ENCODE assay signal across 9 cellular contexts in genomic region chr15:40367038-40367672, GRCh38. TPM values are rescaled to one million over a fixed set of nuclear protein-coding genes. Genes with fewer than 3 reads are reported as not detected.
DNase-seq lines count a peak whose midpoint lies in the region; ATAC-seq and TF ChIP-seq lines count a peak whose summit lies in the region.
"Had no signal": no experiment of that assay in that cellular context is flagged by ENCODE, and none has a peak within 500 bp of the region (broad histone marks: within the 10 kb centered on the region; RNA-seq: fewer than 3 reads in every experiment).

No MANE protein-coding gene starts in this region.

- H2AFZ ChIP-seq in smooth muscle cell (ENCODE audit: low read depth): no peak overlapping the region

- H3K79me2 ChIP-seq in smooth muscle cell (ENCODE audit: low read depth): no peaks in the 10 kb centered on the region

- no peaks in the 10 kb centered on the region for H3K27me3 Mint-ChIP-seq in activated T-cell treated with anti-CD3 and anti-CD28 coated beads, Interleukin-2, amount 50 U/mL, for 4 hours (ENCODE audit: low read depth)

- no peaks in the 10 kb centered on the region for H4K20me1 ChIP-seq in smooth muscle cell (ENCODE audit: low read depth)

- no peaks in the 10 kb centered on the region for H3K9me3 Mint-ChIP-seq in activated T-cell treated with anti-CD3 and anti-CD28 coated beads, Interleukin-2, amount 50 U/mL, for 4 hours

- 60 to 75% methylated on average over 1 to 15 of the region's 15 CpGs for WGBS in transverse colon (ENCODE audit: low coverage in 1 of 2), 2 donors
- WGBS in smooth muscle cell (ENCODE audit: low lambda C conversion rate): 92% methylated on average over 15 of the region's 15 CpGs

- H3K4me1 ChIP-seq in transverse colon (peaks cover 10 to 17% (median 16%) of the 10 kb centered on the region in 4 donors), smooth muscle cell (ENCODE audit: low read depth) (no peaks in the 10 kb centered on the region)

- no peaks in the 10 kb centered on the region for H3F3A ChIP-seq in smooth muscle cell (ENCODE audit: low read depth)

- TF ChIP-seq EP300 in transverse colon (IDR thresholded peaks at IDR 0.05; ENCODE audit: low read depth): no peak

- no peaks in the 10 kb centered on the region for H3K27me3 ChIP-seq in transverse colon
- no peaks in the 10 kb centered on the region for H3K27me3 ChIP-seq in smooth muscle cell (ENCODE audit: low read depth)
- H3K27me3 ChIP-seq: BE2C had no signal

- no peak overlapping the region for H3K9ac ChIP-seq in smooth muscle cell (ENCODE audit: low read depth)

- H3K36me3 Mint-ChIP-seq in activated T-cell treated with anti-CD3 and anti-CD28 coated beads, Interleukin-2, amount 50 U/mL, for 4 hours (ENCODE audit: insufficient read depth): peaks cover 3% of the 10 kb centered on the region

- ATAC-seq in activated T-cell treated with anti-CD3 and anti-CD28 coated beads, Interleukin-2, amount 50 U/mL, for 4 hours: peak; percentile 1 to 2
- ATAC-seq in HG02884 (IDR thresholded peaks at IDR 0.05; ENCODE audit: unreplicated experiment): no peak

- TF ChIP-seq CTCF in transverse colon (IDR thresholded peaks at IDR 0.05) (no peak), smooth muscle cell (IDR thresholded peaks at IDR 0.05; ENCODE audit: borderline replicate concordance, insufficient read depth, poor library complexity, severe bottlenecking) (no peak)

- H3K4me3 ChIP-seq in transverse colon (peak overlapping the region in 2 of 4 donors; percentile 22 to 36), smooth muscle cell (no peak overlapping the region)

- H3K4me2 ChIP-seq in smooth muscle cell: no peak overlapping the region

- H3K27ac ChIP-seq in transverse colon: peak overlapping the region; percentile 67 to 77 (median 72)
- H3K27ac ChIP-seq in smooth muscle cell (ENCODE audit: low read depth): no peak overlapping the region

- peak overlapping the region; percentile 79 for H3K4me3 Mint-ChIP-seq in activated T-cell treated with anti-CD3 and anti-CD28 coated beads, Interleukin-2, amount 50 U/mL, for 4 hours

- DNase-seq in activated T-cell treated with anti-CD3 and anti-CD28 coated beads, Interleukin-2, amount 50 U/mL, for 4 hours: no peak
- no peak for DNase-seq in activated T-cell treated with anti-CD3 and anti-CD28 coated beads, Interleukin-2, amount 50 U/mL, for 48 hours
- DNase-seq in cerebellar cortex (ENCODE audit: low spot score) (peak; percentile 90), mucosa of gallbladder (ENCODE audit: low spot score) (peak; percentile 84), transverse colon (peak; percentile 43), GM19238 (ENCODE audit: insufficient read length, low spot score) (no peak), smooth muscle cell (lab: John Stamatoyannopoulos, UW; ENCODE audit: unreplicated experiment) (no peak)

- intact Hi-C loops in transverse colon (cut with DNase I; ENCODE audit: low total_unique reads): no loop called here

- no peak for TF ChIP-seq POLR2A in transverse colon (IDR thresholded peaks at IDR 0.05)

- peaks cover 18% of the 10 kb centered on the region for H3K4me1 Mint-ChIP-seq in activated T-cell treated with anti-CD3 and anti-CD28 coated beads, Interleukin-2, amount 50 U/mL, for 4 hours (ENCODE audit: low read depth)

- H3K36me3 ChIP-seq in transverse colon (no peaks in the 10 kb centered on the region), smooth muscle cell (ENCODE audit: low read depth) (no peaks in the 10 kb centered on the region)
- H3K36me3 ChIP-seq: BE2C had no signal

- H3K9me3 ChIP-seq in transverse colon (no peaks in the 10 kb centered on the region), smooth muscle cell (replicated peaks; ENCODE audit: low read depth) (no peaks in the 10 kb centered on the region)
- H3K9me3 ChIP-seq: BE2C had no signal

- in situ Hi-C loops in transverse colon (cut with MboI; ENCODE audit: low pct_ligation_motif_present in 1 of 4, low pct_unique_long_range_greater_than_20kb in 1 of 4, low sequenced_read_pairs in 3 of 4): loop anchor here in 1 of 4 donors (10.0 kb wide), 1 partner anchor 58 kb away; no protein-coding TSS in a partner anchor

RNA-seq across cellular contexts. Expression of gene DISP2, which starts 9.1 kb away (rescaled TPM):
- under 1 TPM; 0.03 to 0.26 (median 0.08) TPM for total RNA-seq in activated T-cell treated with anti-CD3 and anti-CD28 coated beads, Interleukin-2, amount 50 U/mL, for 4 hours
- total RNA-seq in mucosa of gallbladder (3.5 TPM), transverse colon (10 to 100 TPM in 2 of 4 donors, 1 to 10 TPM in 2; 8.6 to 12.9 (median 10.9) TPM), smooth muscle cell (0.04 and 0.58 TPM in 2 replicates)
- 0.46 and 0.90 TPM in 2 replicates for polyA plus RNA-seq in smooth muscle cell

RNA-seq across cellular contexts. Expression of gene KNSTRN, which starts 15.4 kb away (rescaled TPM):
- total RNA-seq in activated T-cell treated with anti-CD3 and anti-CD28 coated beads, Interleukin-2, amount 50 U/mL, for 4 hours: 10 to 100 TPM; 22.6 to 37.0 (median 29.1) TPM
- total RNA-seq in mucosa of gallbladder: 12.2 TPM
- total RNA-seq in transverse colon: 10 to 100 TPM in 1 of 4 donors, 1 to 10 TPM in 3; 7.5 to 80.4 (median 8.3) TPM
- total RNA-seq in smooth muscle cell: 24.1 and 27.0 TPM in 2 replicates
- polyA plus RNA-seq in smooth muscle cell: 15.4 and 17.3 TPM in 2 replicates

RNA-seq across cellular contexts. Expression of gene PHGR1, which starts 16.3 kb away (rescaled TPM):
- under 1 TPM in 1 of 3 donors, not detected in 2; 0.54 TPM for total RNA-seq in activated T-cell treated with anti-CD3 and anti-CD28 coated beads, Interleukin-2, amount 50 U/mL, for 4 hours
- total RNA-seq in mucosa of gallbladder (9.1 TPM), transverse colon (1,000 to 10,000 TPM; 2,387 to 4,992 (median 3,189) TPM), smooth muscle cell (not detected in 2 replicates)
- 0.48 TPM in 1 of 2 replicates, not detected in the other for polyA plus RNA-seq in smooth muscle cell

RNA-seq across cellular contexts. Expression of gene CCDC9B, which starts 26.4 kb away (rescaled TPM):
- total RNA-seq in activated T-cell treated with anti-CD3 and anti-CD28 coated beads, Interleukin-2, amount 50 U/mL, for 4 hours: under 1 TPM; 0.13 to 0.30 (median 0.25) TPM
- total RNA-seq in mucosa of gallbladder (107 TPM), transverse colon (10 to 100 TPM; 22.0 to 49.4 (median 36.9) TPM), smooth muscle cell (2.2 and 3.8 TPM in 2 replicates)
- 0.97 and 4.7 TPM in 2 replicates for polyA plus RNA-seq in smooth muscle cell

RNA-seq across cellular contexts. Expression of gene IVD, which starts 38.4 kb away (rescaled TPM):
- 10 to 100 TPM; 65.2 to 71.4 (median 68.7) TPM for total RNA-seq in activated T-cell treated with anti-CD3 and anti-CD28 coated beads, Interleukin-2, amount 50 U/mL, for 4 hours
- total RNA-seq in mucosa of gallbladder: 123 TPM
- 100 to 1,000 TPM in 1 of 4 donors, 10 to 100 TPM in 3; 51.4 to 122 (median 58.7) TPM for total RNA-seq in transverse colon
- total RNA-seq in smooth muscle cell: 17.4 and 20.3 TPM in 2 replicates
- polyA plus RNA-seq in smooth muscle cell: 37.8 and 38.3 TPM in 2 replicates

Comparison
In these comparisons a context has a peak if more than half of its experiments do, and no peak if none do; other contexts are left out.
1. DNase-seq: peak in cerebellar cortex (single experiment), mucosa of gallbladder (single experiment) and transverse colon (single experiment); none in activated T-cell treated with anti-CD3 and anti-CD28 coated beads, Interleukin-2, amount 50 U/mL, for 4 hours (single experiment), activated T-cell treated with anti-CD3 and anti-CD28 coated beads, Interleukin-2, amount 50 U/mL, for 48 hours (0 of 2), GM19238 (single experiment) and smooth muscle cell (single experiment).
2. RNA of gene PHGR1, which starts 16.3 kb away (total RNA-seq): 2,387 to 4,992 TPM in transverse colon; 9.1 TPM in mucosa of gallbladder (single experiment), 0.54 TPM in activated T-cell treated with anti-CD3 and anti-CD28 coated beads, Interleukin-2, amount 50 U/mL, for 4 hours and not detected in smooth muscle cell; every median in the first group is over 100 times any median in the second.